24 cellular contexts compared by ENCODE assay signal in genomic region chr16:55899857-55900256, GRCh38. TPM values are rescaled to one million over a fixed set of nuclear protein-coding genes. Genes with fewer than 3 reads are reported as not detected.
DNase-seq lines count a peak whose midpoint lies in the region; TF ChIP-seq lines count a peak whose summit lies in the region.
"Had no signal": no experiment of that assay in that cellular context is flagged by ENCODE, and none has a peak within 500 bp of the region (broad histone marks: within the 10 kb centered on the region; RNA-seq: fewer than 3 reads in every experiment).

No MANE protein-coding gene starts in this region.

- H2BK12ac ChIP-seq in neuronal stem cell (ENCODE audit: low read length) = no peak overlapping the region

- no peak overlapping the region for H2AFZ ChIP-seq in neuronal stem cell (ENCODE audit: low read length)
- H2AFZ ChIP-seq: GM23338 had no signal

- H2BK120ac ChIP-seq in neuronal stem cell (ENCODE audit: low read depth, low read length) = no peak overlapping the region

- H3K9me3 ChIP-seq in neuronal stem cell (replicated peaks in 1 of 2; ENCODE audit: control insufficient read depth in 2 of 2, insufficient read depth in 1 of 2, low read depth in 1 of 2, low read length in 2 of 2) = peaks cover 0 to 2% of the 10 kb centered on the region in 2 donors
- H3K9me3 ChIP-seq in vagina = no peaks in the 10 kb centered on the region

- no peak overlapping the region for H3K9ac ChIP-seq in neuronal stem cell (ENCODE audit: low read depth, low read length, poor library complexity)

- H3K4ac ChIP-seq in neuronal stem cell (ENCODE audit: low read length) = no peak overlapping the region

- H3K4me2 ChIP-seq in neuronal stem cell (ENCODE audit: insufficient read depth, low read length, poor library complexity, severe bottlenecking) = no peak overlapping the region
- H3K4me2 ChIP-seq: GM23338 had no signal

- DNase-seq in activated CD8-positive, alpha-beta memory T cell treated with anti-CD3 and anti-CD28 coated beads for 24 hours = peak; percentile 38
- DNase-seq in activated CD8-positive, alpha-beta memory T cell treated with anti-CD3 and anti-CD28 coated beads, Interleukin-2, amount 50 U/mL, for 4 hours = no peak
- DNase-seq in coronary artery (ENCODE audit: low spot score) (peak; percentile 16), neuronal stem cell (ENCODE audit: low spot score) (no peak), vagina (ENCODE audit: extremely low spot score in 2 of 2) (peak; percentile 18 to 43), NCI-H1930 (lab: John Stamatoyannopoulos, UW) (no peak), HT-29 (ENCODE audit: low spot score) (no peak), SKM-1 (lab: John Stamatoyannopoulos, UW; ENCODE audit: unreplicated experiment) (no peak)
- DNase-seq: 8988T; C1 segment of cervical spinal cord; CD4-positive, CD25-positive, alpha-beta regulatory T cell; CD8-positive, alpha-beta memory T cell; COR-L47; DMS 273 treated with DMSO at 0.1 percent for 48 hours; DMS53; DND-41; EL; HFFc6; IMR-90 had no signal

- no CpG with 5 or more reads among the region's 3 CpGs for WGBS in neuronal stem cell (ENCODE audit: extremely low coverage in 2 of 2, insufficient read length in 2 of 2, insufficient replicate concordance in 1 of 2), 2 donors

- TF ChIP-seq CTCF in coronary artery (IDR thresholded peaks at IDR 0.05) = no peak
- TF ChIP-seq CTCF in vagina (IDR thresholded peaks at IDR 0.05) = no peak

- no peak overlapping the region for H3K4me3 ChIP-seq in coronary artery
- no peak overlapping the region for H3K4me3 ChIP-seq in neuronal stem cell (ENCODE audit: low read length in 2 of 2)
- no peak overlapping the region for H3K4me3 ChIP-seq in vagina
- H3K4me3 ChIP-seq: GM23338 had no signal

- no peak overlapping the region for H4K8ac ChIP-seq in neuronal stem cell (ENCODE audit: low read depth, low read length)

- no peak overlapping the region for H2BK15ac ChIP-seq in neuronal stem cell (ENCODE audit: low read length)

- no peaks in the 10 kb centered on the region for H3K79me1 ChIP-seq in neuronal stem cell (ENCODE audit: low read depth, low read length)

- H2BK5ac ChIP-seq in neuronal stem cell (ENCODE audit: low read length) = no peak overlapping the region

- intact Hi-C loops in vagina (cut with DNase I) = no loop called here

- no peak overlapping the region for H3K27ac ChIP-seq in coronary artery
- peak overlapping the region; percentile 56 for H3K27ac ChIP-seq in neuronal stem cell (replicated peaks; ENCODE audit: low read length)
- no peak overlapping the region for H3K27ac ChIP-seq in vagina
- H3K27ac ChIP-seq: HL-60 had no signal

- no peak overlapping the region for H4K91ac ChIP-seq in neuronal stem cell (ENCODE audit: low read depth, low read length, poor library complexity)

- no peak overlapping the region for H3K14ac ChIP-seq in neuronal stem cell (ENCODE audit: low read length)

- H3K4me1 ChIP-seq in neuronal stem cell (ENCODE audit: control insufficient read depth in 2 of 2, insufficient read depth in 1 of 2, low read depth in 1 of 2, low read length in 2 of 2) = peaks cover 0 to 12% of the 10 kb centered on the region in 2 donors
- H3K4me1 ChIP-seq in vagina = no peaks in the 10 kb centered on the region

- H2AK5ac ChIP-seq in neuronal stem cell (ENCODE audit: low read depth, low read length) = no peak overlapping the region

- peak overlapping the region; percentile 21 for H3K18ac ChIP-seq in neuronal stem cell (ENCODE audit: low read length)

- H3K27me3 ChIP-seq in neuronal stem cell (ENCODE audit: control insufficient read depth in 3 of 3, insufficient read depth in 3 of 3, low read depth in 1 of 3, low read length in 3 of 3) (no peaks in the 10 kb centered on the region), vagina (no peaks in the 10 kb centered on the region)

- no peak for TF ChIP-seq POLR2A in vagina (IDR thresholded peaks at IDR 0.05)

- H3K36me3 ChIP-seq in neuronal stem cell (replicated peaks in 1 of 2; ENCODE audit: control insufficient read depth in 2 of 2, insufficient read depth in 2 of 2, low read length in 2 of 2) (no peaks in the 10 kb centered on the region), vagina (no peaks in the 10 kb centered on the region)

- H3K23ac ChIP-seq in neuronal stem cell (ENCODE audit: low read depth, low read length, poor library complexity) = no peak overlapping the region

RNA-seq across cellular contexts. Expression of gene CES5A, which starts 24.7 kb away (rescaled TPM):
- polyA plus RNA-seq in neuronal stem cell (2013, experiment 1 of 2) = not detected
- polyA plus RNA-seq in neuronal stem cell (2013, experiment 2 of 2) = not detected
- total RNA-seq in vagina = not detected
- not detected in 2 replicates for total RNA-seq in HT-29 (2014; rRNA removed; shearing (Covaris generic))
- total RNA-seq: A673; CD4-positive, CD25-positive, alpha-beta regulatory T cell; CD8-positive, alpha-beta memory T cell; G401; GM23338; HFFc6; IMR-90 had no signal
- polyA plus RNA-seq: AG04450; CD4-positive, CD25-positive, alpha-beta regulatory T cell; CD8-positive, alpha-beta memory T cell; GM23338; IMR-90 had no signal

Comparison
In these comparisons a context has a peak if more than half of its experiments do, and no peak if none do; other contexts are left out.
1. DNase-seq: peak in activated CD8-positive, alpha-beta memory T cell treated with anti-CD3 and anti-CD28 coated beads for 24 hours (single experiment), coronary artery (single experiment) and vagina (2 of 2); none in activated CD8-positive, alpha-beta memory T cell treated with anti-CD3 and anti-CD28 coated beads, Interleukin-2, amount 50 U/mL, for 4 hours (single experiment), neuronal stem cell (single experiment), NCI-H1930 (0 of 2), HT-29 (single experiment) and SKM-1 (single experiment).